Comparison of ENCODE assay signal across 8 cellular contexts in the genomic region with DNA sequence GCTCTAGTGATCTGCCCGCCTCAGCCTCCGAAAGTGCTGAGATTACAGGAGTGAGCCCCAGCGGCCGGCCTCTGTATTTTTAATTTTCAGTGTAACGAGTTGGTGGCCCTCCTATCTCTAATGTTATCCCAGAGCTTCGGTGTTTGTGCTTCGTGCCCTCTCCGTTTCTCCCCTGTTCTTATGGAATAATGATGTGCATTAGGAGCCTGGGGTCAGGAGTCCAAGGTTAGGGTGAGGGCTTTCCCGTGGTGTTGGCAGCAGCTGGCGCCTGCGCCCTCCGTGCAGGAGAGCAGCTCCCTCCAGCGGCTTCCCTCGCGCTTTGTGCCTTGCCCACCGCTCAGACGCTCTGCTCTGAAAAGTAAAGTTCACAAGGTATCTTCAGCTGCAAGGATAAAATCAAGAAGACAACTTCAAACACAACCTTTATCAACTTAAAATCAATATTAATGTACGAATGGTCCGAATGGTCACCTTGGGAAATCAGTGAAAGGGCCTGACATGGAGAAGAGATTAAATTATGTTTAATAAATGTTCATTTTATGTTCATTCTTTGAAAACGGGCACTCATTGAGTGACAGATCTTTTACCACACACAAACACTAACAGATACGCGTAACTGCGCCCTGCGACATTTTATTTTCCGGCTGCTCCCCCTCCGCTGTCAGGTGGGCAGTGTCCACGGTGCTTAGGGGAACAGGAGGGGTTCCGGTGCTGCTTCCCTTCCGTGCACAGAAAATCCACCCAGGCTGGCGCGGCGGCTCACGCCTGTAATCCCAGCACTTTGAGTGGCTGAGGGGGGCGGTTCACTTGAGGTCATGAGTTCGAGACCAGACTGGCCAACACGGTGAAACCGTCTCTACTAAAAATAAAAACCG.
DNase-seq lines count a peak whose midpoint lies in the region; ATAC-seq and TF ChIP-seq lines count a peak whose summit lies in the region.

No MANE protein-coding gene starts in this region.

- H3K27me3 ChIP-seq in ascending aorta, result no peaks in the 10 kb centered on the region

- ATAC-seq in GM19438 (IDR thresholded peaks at IDR 0.05; ENCODE audit: low read depth, unreplicated experiment) (peak; percentile 30), SK-N-SH treated with all-trans-retinoic acid at 6 μM for 48 hours (peak; percentile 79), HG03571 (IDR thresholded peaks at IDR 0.05; ENCODE audit: unreplicated experiment) (no peak), GM19035 (IDR thresholded peaks at IDR 0.05; ENCODE audit: unreplicated experiment) (no peak)

- peak in 1 of 3 experiments; percentile 37 for TF ChIP-seq CTCF in ascending aorta (IDR thresholded peaks at IDR 0.05)

- H3K36me3 ChIP-seq in ascending aorta, result no peaks in the 10 kb centered on the region

- no peak overlapping the region for H3K27ac ChIP-seq in ascending aorta

- peak overlapping the region; percentile 64 to 70 for H3K4me3 ChIP-seq in ascending aorta

- intact Hi-C loops in ascending aorta (cut with DNase I), result no loop called here

- no peak for DNase-seq in ascending aorta (ENCODE audit: low spot score in 2 of 2)
- peak; percentile 2 for DNase-seq in iPS DF 4.7 (ENCODE audit: extremely low read depth, low spot score)
- DNase-seq in stimulated activated CD4-positive, alpha-beta T cell treated with anti-CD3 and anti-CD28 coated beads, Interleukin-1b, Interleukin-23, amount 100 ng/mL, for 48 hours, result peak; percentile 46
- DNase-seq in DMS153 (lab: John Stamatoyannopoulos, UW), result no peak

- H3K4me1 ChIP-seq in ascending aorta, result peaks cover 0 to 3% of the 10 kb centered on the region in 2 donors

- H3K9me3 ChIP-seq in ascending aorta, result no peaks in the 10 kb centered on the region

TF ChIP-seq in SK-N-SH treated with all-trans-retinoic acid at 6 μM for 48 hours, 23 proteins besides CTCF, POLR2A, EP300 and RAD21:
- TF ChIP-seq TOX (CRISPR knock-in tag; IDR thresholded peaks at IDR 0.05; ENCODE audit: borderline replicate concordance), result no peak
- no peak for TF ChIP-seq TCF4 (CRISPR knock-in tag; IDR thresholded peaks at IDR 0.05; ENCODE audit: borderline replicate concordance)
- no peak for TF ChIP-seq RARB (CRISPR knock-in tag; IDR thresholded peaks at IDR 0.05)
- no peak for TF ChIP-seq ESRRG (CRISPR knock-in tag; IDR thresholded peaks at IDR 0.05)
- TF ChIP-seq, protein P1, sequence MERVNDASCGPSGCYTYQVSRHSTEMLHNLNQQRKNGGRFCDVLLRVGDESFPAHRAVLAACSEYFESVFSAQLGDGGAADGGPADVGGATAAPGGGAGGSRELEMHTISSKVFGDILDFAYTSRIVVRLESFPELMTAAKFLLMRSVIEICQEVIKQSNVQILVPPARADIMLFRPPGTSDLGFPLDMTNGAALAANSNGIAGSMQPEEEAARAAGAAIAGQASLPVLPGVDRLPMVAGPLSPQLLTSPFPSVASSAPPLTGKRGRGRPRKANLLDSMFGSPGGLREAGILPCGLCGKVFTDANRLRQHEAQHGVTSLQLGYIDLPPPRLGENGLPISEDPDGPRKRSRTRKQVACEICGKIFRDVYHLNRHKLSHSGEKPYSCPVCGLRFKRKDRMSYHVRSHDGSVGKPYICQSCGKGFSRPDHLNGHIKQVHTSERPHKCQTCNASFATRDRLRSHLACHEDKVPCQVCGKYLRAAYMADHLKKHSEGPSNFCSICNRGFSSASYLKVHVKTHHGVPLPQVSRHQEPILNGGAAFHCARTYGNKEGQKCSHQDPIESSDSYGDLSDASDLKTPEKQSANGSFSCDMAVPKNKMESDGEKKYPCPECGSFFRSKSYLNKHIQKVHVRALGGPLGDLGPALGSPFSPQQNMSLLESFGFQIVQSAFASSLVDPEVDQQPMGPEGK (CRISPR knock-in tag; IDR thresholded peaks at IDR 0.05; ENCODE audit: borderline replicate concordance), result no peak
- TF ChIP-seq, protein P2, sequence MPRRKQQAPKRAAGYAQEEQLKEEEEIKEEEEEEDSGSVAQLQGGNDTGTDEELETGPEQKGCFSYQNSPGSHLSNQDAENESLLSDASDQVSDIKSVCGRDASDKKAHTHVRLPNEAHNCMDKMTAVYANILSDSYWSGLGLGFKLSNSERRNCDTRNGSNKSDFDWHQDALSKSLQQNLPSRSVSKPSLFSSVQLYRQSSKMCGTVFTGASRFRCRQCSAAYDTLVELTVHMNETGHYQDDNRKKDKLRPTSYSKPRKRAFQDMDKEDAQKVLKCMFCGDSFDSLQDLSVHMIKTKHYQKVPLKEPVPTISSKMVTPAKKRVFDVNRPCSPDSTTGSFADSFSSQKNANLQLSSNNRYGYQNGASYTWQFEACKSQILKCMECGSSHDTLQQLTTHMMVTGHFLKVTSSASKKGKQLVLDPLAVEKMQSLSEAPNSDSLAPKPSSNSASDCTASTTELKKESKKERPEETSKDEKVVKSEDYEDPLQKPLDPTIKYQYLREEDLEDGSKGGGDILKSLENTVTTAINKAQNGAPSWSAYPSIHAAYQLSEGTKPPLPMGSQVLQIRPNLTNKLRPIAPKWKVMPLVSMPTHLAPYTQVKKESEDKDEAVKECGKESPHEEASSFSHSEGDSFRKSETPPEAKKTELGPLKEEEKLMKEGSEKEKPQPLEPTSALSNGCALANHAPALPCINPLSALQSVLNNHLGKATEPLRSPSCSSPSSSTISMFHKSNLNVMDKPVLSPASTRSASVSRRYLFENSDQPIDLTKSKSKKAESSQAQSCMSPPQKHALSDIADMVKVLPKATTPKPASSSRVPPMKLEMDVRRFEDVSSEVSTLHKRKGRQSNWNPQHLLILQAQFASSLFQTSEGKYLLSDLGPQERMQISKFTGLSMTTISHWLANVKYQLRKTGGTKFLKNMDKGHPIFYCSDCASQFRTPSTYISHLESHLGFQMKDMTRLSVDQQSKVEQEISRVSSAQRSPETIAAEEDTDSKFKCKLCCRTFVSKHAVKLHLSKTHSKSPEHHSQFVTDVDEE (CRISPR knock-in tag; IDR thresholded peaks at IDR 0.05), result no peak
- TF ChIP-seq GLIS3 (CRISPR knock-in tag; IDR thresholded peaks at IDR 0.05), result no peak
- no peak for TF ChIP-seq SNAI2 (CRISPR knock-in tag; IDR thresholded peaks at IDR 0.05)
- no peak for TF ChIP-seq ZFP3 (CRISPR knock-in tag; IDR thresholded peaks at IDR 0.05)
- no peak for TF ChIP-seq CSDC2 (CRISPR knock-in tag; IDR thresholded peaks at IDR 0.05)

Comparison
In these comparisons a context has a peak if more than half of its experiments do, and no peak if none do; other contexts are left out.
1. ATAC-seq: peak in GM19438 (single experiment) and SK-N-SH treated with all-trans-retinoic acid at 6 μM for 48 hours (single experiment); none in HG03571 (single experiment) and GM19035 (single experiment).
2. DNase-seq: peak in iPS DF 4.7 (single experiment) and stimulated activated CD4-positive, alpha-beta T cell treated with anti-CD3 and anti-CD28 coated beads, Interleukin-1b, Interleukin-23, amount 100 ng/mL, for 48 hours (single experiment); none in ascending aorta (0 of 2) and DMS153 (single experiment).